ENCODE assay signal across 2 cellular contexts in the genomic region with DNA sequence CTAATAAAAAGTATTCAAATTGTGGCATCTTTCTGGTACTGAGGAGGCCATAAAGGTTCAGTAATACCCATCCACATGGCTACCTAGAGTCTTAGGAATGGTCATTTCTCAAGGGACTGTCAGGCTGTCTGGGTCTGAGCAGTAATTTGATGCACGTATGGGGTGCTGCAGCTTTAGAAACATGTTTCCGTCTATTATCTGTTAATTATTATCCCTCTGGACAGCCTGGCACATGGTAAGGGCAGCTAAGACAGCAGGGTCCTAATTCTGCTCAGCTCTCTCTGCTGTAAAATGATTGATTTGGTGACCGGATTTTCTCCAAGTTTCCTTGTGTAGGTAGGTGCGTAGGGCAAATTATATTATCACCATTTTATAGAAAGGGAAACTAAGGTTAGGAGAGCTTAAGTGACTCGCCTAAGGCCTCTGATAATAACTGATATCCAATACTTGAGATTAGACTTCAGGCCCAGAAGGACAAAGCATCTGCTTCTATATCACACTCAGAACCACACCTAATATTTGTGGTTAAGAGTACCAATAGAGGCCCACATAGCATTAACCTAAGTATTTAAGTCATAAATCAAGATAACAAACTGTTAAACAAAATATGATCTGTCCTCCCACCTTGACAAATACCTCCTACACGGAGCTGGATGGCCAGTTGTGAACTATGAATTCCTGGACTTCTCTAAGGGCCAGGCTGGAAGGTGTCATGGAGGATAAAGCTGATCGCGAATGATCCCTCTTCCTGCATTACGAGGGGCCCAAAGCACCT.
TF ChIP-seq lines count a peak whose summit lies in the region.

No MANE protein-coding gene starts in this region.

TF ChIP-seq in SK-N-SH, 30 proteins besides CTCF, POLR2A, EP300 and RAD21 (continued from another document):
- no peak for TF ChIP-seq MAX (IDR thresholded peaks at IDR 0.05; ENCODE audit: low read depth)
- TF ChIP-seq, protein P1, sequence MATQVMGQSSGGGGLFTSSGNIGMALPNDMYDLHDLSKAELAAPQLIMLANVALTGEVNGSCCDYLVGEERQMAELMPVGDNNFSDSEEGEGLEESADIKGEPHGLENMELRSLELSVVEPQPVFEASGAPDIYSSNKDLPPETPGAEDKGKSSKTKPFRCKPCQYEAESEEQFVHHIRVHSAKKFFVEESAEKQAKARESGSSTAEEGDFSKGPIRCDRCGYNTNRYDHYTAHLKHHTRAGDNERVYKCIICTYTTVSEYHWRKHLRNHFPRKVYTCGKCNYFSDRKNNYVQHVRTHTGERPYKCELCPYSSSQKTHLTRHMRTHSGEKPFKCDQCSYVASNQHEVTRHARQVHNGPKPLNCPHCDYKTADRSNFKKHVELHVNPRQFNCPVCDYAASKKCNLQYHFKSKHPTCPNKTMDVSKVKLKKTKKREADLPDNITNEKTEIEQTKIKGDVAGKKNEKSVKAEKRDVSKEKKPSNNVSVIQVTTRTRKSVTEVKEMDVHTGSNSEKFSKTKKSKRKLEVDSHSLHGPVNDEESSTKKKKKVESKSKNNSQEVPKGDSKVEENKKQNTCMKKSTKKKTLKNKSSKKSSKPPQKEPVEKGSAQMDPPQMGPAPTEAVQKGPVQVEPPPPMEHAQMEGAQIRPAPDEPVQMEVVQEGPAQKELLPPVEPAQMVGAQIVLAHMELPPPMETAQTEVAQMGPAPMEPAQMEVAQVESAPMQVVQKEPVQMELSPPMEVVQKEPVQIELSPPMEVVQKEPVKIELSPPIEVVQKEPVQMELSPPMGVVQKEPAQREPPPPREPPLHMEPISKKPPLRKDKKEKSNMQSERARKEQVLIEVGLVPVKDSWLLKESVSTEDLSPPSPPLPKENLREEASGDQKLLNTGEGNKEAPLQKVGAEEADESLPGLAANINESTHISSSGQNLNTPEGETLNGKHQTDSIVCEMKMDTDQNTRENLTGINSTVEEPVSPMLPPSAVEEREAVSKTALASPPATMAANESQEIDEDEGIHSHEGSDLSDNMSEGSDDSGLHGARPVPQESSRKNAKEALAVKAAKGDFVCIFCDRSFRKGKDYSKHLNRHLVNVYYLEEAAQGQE (IDR thresholded peaks at IDR 0.05; ENCODE audit: low read depth, low read length), result no peak
- no peak for TF ChIP-seq GABPA (IDR thresholded peaks at IDR 0.05; ENCODE audit: low read depth)

TF ChIP-seq in SK-N-SH treated with all-trans-retinoic acid at 6 μM for 48 hours, 23 proteins besides CTCF, POLR2A, EP300 and RAD21 (continued from another document):
- TF ChIP-seq PPARA (CRISPR knock-in tag; IDR thresholded peaks at IDR 0.05; ENCODE audit: borderline replicate concordance) (no peak), ZNF565 (CRISPR knock-in tag; conservative IDR thresholded peaks at IDR 0.05; ENCODE audit: low read depth) (no peak), ZFP3 (CRISPR knock-in tag; IDR thresholded peaks at IDR 0.05) (no peak), OSR1 (CRISPR knock-in tag; IDR thresholded peaks at IDR 0.05) (no peak), TCF4 (CRISPR knock-in tag; IDR thresholded peaks at IDR 0.05; ENCODE audit: borderline replicate concordance) (no peak), SNAI2 (CRISPR knock-in tag; IDR thresholded peaks at IDR 0.05) (no peak), ZFP30 (CRISPR knock-in tag; IDR thresholded peaks at IDR 0.05) (no peak), CSDC2 (CRISPR knock-in tag; IDR thresholded peaks at IDR 0.05) (no peak), GLIS3 (CRISPR knock-in tag; IDR thresholded peaks at IDR 0.05) (no peak), ZNF8 (CRISPR knock-in tag; IDR thresholded peaks at IDR 0.05) (no peak), ZNF70 (CRISPR knock-in tag; IDR thresholded peaks at IDR 0.05) (no peak), ARNTL (CRISPR knock-in tag; IDR thresholded peaks at IDR 0.05; ENCODE audit: borderline replicate concordance, low read depth) (no peak), BACH2 (CRISPR knock-in tag; IDR thresholded peaks at IDR 0.05; ENCODE audit: borderline replicate concordance) (no peak), ISL1 (CRISPR knock-in tag; IDR thresholded peaks at IDR 0.05) (no peak)
- TF ChIP-seq, protein P2, sequence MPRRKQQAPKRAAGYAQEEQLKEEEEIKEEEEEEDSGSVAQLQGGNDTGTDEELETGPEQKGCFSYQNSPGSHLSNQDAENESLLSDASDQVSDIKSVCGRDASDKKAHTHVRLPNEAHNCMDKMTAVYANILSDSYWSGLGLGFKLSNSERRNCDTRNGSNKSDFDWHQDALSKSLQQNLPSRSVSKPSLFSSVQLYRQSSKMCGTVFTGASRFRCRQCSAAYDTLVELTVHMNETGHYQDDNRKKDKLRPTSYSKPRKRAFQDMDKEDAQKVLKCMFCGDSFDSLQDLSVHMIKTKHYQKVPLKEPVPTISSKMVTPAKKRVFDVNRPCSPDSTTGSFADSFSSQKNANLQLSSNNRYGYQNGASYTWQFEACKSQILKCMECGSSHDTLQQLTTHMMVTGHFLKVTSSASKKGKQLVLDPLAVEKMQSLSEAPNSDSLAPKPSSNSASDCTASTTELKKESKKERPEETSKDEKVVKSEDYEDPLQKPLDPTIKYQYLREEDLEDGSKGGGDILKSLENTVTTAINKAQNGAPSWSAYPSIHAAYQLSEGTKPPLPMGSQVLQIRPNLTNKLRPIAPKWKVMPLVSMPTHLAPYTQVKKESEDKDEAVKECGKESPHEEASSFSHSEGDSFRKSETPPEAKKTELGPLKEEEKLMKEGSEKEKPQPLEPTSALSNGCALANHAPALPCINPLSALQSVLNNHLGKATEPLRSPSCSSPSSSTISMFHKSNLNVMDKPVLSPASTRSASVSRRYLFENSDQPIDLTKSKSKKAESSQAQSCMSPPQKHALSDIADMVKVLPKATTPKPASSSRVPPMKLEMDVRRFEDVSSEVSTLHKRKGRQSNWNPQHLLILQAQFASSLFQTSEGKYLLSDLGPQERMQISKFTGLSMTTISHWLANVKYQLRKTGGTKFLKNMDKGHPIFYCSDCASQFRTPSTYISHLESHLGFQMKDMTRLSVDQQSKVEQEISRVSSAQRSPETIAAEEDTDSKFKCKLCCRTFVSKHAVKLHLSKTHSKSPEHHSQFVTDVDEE (CRISPR knock-in tag; IDR thresholded peaks at IDR 0.05), result no peak
- TF ChIP-seq, protein P3, sequence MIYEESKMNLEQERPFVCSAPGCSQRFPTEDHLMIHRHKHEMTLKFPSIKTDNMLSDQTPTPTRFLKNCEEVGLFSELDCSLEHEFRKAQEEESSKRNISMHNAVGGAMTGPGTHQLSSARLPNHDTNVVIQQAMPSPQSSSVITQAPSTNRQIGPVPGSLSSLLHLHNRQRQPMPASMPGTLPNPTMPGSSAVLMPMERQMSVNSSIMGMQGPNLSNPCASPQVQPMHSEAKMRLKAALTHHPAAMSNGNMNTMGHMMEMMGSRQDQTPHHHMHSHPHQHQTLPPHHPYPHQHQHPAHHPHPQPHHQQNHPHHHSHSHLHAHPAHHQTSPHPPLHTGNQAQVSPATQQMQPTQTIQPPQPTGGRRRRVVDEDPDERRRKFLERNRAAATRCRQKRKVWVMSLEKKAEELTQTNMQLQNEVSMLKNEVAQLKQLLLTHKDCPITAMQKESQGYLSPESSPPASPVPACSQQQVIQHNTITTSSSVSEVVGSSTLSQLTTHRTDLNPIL (CRISPR knock-in tag; IDR thresholded peaks at IDR 0.05; ENCODE audit: low read depth), result no peak
- TF ChIP-seq, protein P4, sequence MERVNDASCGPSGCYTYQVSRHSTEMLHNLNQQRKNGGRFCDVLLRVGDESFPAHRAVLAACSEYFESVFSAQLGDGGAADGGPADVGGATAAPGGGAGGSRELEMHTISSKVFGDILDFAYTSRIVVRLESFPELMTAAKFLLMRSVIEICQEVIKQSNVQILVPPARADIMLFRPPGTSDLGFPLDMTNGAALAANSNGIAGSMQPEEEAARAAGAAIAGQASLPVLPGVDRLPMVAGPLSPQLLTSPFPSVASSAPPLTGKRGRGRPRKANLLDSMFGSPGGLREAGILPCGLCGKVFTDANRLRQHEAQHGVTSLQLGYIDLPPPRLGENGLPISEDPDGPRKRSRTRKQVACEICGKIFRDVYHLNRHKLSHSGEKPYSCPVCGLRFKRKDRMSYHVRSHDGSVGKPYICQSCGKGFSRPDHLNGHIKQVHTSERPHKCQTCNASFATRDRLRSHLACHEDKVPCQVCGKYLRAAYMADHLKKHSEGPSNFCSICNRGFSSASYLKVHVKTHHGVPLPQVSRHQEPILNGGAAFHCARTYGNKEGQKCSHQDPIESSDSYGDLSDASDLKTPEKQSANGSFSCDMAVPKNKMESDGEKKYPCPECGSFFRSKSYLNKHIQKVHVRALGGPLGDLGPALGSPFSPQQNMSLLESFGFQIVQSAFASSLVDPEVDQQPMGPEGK (CRISPR knock-in tag; IDR thresholded peaks at IDR 0.05; ENCODE audit: borderline replicate concordance), result no peak
